In the genomic region with DNA sequence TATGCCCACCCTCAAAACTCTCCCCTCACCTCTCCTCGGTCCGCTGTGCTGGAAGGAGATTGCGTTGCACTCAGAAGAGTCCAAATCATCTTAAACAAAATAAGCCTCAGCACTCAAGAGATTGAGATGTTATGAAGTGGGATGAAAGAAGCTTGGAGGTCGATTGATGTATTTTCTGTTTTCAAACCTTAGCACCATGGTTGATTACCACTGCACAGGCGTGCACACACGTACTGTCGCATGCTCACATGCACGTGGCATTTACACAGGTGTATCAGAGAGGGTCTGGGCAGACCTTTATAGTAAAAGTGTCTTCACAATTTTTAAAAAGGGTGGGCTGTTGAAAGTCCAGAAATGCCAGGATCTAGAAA, we compare ENCODE assay signal across 8 cellular contexts. TPM values are rescaled to one million over a fixed set of nuclear protein-coding genes. Genes with fewer than 3 reads are reported as not detected.
DNase-seq lines count a peak whose midpoint lies in the region; ATAC-seq lines count a peak whose summit lies in the region.

No MANE protein-coding gene starts in this region.

- H3K4me3 ChIP-seq in H7 (ENCODE audit: insufficient read depth, low read depth, low read length) (peak overlapping the region; percentile 72), SK-N-MC (peak overlapping the region; percentile 92), skeletal muscle tissue (ENCODE audit: low read length in 3 of 3) (peak overlapping the region; percentile 54 to 83 (median 70))

- H3K36me3 ChIP-seq in H7 (replicated peaks; ENCODE audit: control insufficient read depth, insufficient read depth, low read length) (no peaks in the 10 kb centered on the region), SK-N-MC (ENCODE audit: insufficient read depth, low read length) (0 out of 2 replicates have a peak, but pooled peaks cover 3% of the 10 kb centered on the region), skeletal muscle tissue (ENCODE audit: control insufficient read depth in 3 of 3, insufficient read depth in 3 of 3, low read length in 3 of 3) (no peaks in the 10 kb centered on the region)

- H3K27me3 ChIP-seq in H7 (ENCODE audit: control insufficient read depth, insufficient read depth, low read length), result no peaks in the 10 kb centered on the region
- peaks cover 0 to 12% (median 8%) of the 10 kb centered on the region in 3 donors for H3K27me3 ChIP-seq in skeletal muscle tissue (ENCODE audit: control insufficient read depth in 3 of 3, insufficient read depth in 3 of 3, low read length in 3 of 3)

- no peak for ATAC-seq in HG03159 (IDR thresholded peaks at IDR 0.05; ENCODE audit: unreplicated experiment)
- ATAC-seq in GM18909 (IDR thresholded peaks at IDR 0.05; ENCODE audit: poor library complexity, unreplicated experiment), result no peak

- peak overlapping the region; percentile 91 for H3K27ac ChIP-seq in SK-N-MC
- peak overlapping the region; percentile 5 for H3K27ac ChIP-seq in skeletal muscle tissue (ENCODE audit: low read depth, low read length)

- peaks cover 0 to 7% (median 5%) of the 10 kb centered on the region in 3 donors for H3K4me1 ChIP-seq in skeletal muscle tissue (ENCODE audit: control insufficient read depth in 3 of 3, insufficient read depth in 3 of 3, low read length in 3 of 3)

- H3K9ac ChIP-seq in SK-N-MC (ENCODE audit: insufficient read length) (peak overlapping the region; percentile 73), skeletal muscle tissue (ENCODE audit: low read depth in 1 of 3, low read length in 3 of 3) (peak overlapping the region; percentile 24 to 68 (median 44))

- H3K9me3 ChIP-seq in SK-N-MC (ENCODE audit: low read depth, low read length) (no peaks in the 10 kb centered on the region), skeletal muscle tissue (ENCODE audit: control insufficient read depth in 3 of 3, low read length in 3 of 3) (no peaks in the 10 kb centered on the region)

- no peak for DNase-seq in H7
- DNase-seq in SK-N-MC (ENCODE audit: low read depth, low spot score), result no peak
- peak; percentile 2 for DNase-seq in foreskin melanocyte
- DNase-seq in MV-4-11 (lab: John Stamatoyannopoulos, UW), result no peak
- no peak for DNase-seq in activated CD4-positive, CD25-positive, alpha-beta regulatory T cell (lab: John Stamatoyannopoulos, UW)

RNA-seq across cellular contexts. Expression of a gene that starts 0.6 kb away (rescaled TPM):
- total RNA-seq in H7 (2014; rRNA removed; shearing (Covaris generic)), result 10.4 and 15.6 TPM in 2 replicates
- 18.3 TPM for total RNA-seq in skeletal muscle tissue
